25 cellular contexts compared by ENCODE assay signal in genomic region chr5:82182662-82183061, GRCh38.
"Had no signal": no experiment of that assay in that cellular context is flagged by ENCODE, and none has a peak within 500 bp of the region (broad histone marks: within the 10 kb centered on the region; RNA-seq: fewer than 3 reads in every experiment).

No MANE protein-coding gene starts in this region.

- H3K4me1 ChIP-seq: colonic mucosa, gastrocnemius medialis, gastroesophageal sphincter, heart left ventricle had no signal

- H3K9me3 ChIP-seq: colonic mucosa, esophagus muscularis mucosa, esophagus squamous epithelium, gastrocnemius medialis, gastroesophageal sphincter, heart right ventricle had no signal

- H3K36me3 ChIP-seq: colonic mucosa, esophagus squamous epithelium, gastrocnemius medialis had no signal

- H3K27ac ChIP-seq: colonic mucosa, coronary artery, dorsolateral prefrontal cortex, epithelial cell of prostate, esophagus muscularis mucosa, esophagus squamous epithelium, foreskin keratinocyte, gastrocnemius medialis, gastroesophageal sphincter, heart left ventricle, heart right ventricle, hepatocyte had no signal

- FAIRE-seq: colon, endothelial cell of umbilical vein had no signal

- DNase-seq: colonic mucosa; cortex of kidney; dermis blood vessel endothelial cell; dorsolateral prefrontal cortex; effector CD4-positive, alpha-beta T cell; effector CD8-positive, alpha-beta T cell; effector memory CD4-positive, alpha-beta T cell; effector memory CD8-positive, alpha-beta T cell; endodermal cell; esophagus squamous epithelium; foreskin fibroblast; foreskin keratinocyte; foreskin melanocyte; gastrocnemius medialis; glutamatergic neuron; head of caudate nucleus; heart left ventricle; heart right ventricle had no signal

- H3K4me3 ChIP-seq: colonic mucosa, coronary artery, dorsolateral prefrontal cortex, esophagus muscularis mucosa, esophagus squamous epithelium, gastrocnemius medialis, gastroesophageal sphincter, heart left ventricle, heart right ventricle, hepatocyte had no signal
